11 cellular contexts compared by ENCODE assay signal in genomic region chr19:39307233-39307821, GRCh38. TPM values are rescaled to one million over a fixed set of nuclear protein-coding genes. Genes with fewer than 3 reads are reported as not detected.
DNase-seq lines count a peak whose midpoint lies in the region; ATAC-seq and TF ChIP-seq lines count a peak whose summit lies in the region.
"Had no signal": no experiment of that assay in that cellular context is flagged by ENCODE, and none has a peak within 500 bp of the region (broad histone marks: within the 10 kb centered on the region; RNA-seq: fewer than 3 reads in every experiment).

No MANE protein-coding gene starts in this region.

- H3K4me1 ChIP-seq in H9 (ENCODE audit: insufficient read depth, low read length) (peaks cover 3% of the 10 kb centered on the region; the same call in 1 of the 2 replicates), RWPE2 (ENCODE audit: insufficient read depth, poor library complexity, severe bottlenecking) (no peaks in the 10 kb centered on the region), rectal smooth muscle tissue (ENCODE audit: control insufficient read depth, insufficient read depth, low read length) (no peaks in the 10 kb centered on the region)

- TF ChIP-seq CTCF in H9 (conservative IDR thresholded peaks at IDR 0.05) (no peak), RWPE2 (IDR thresholded peaks at IDR 0.05; ENCODE audit: poor library complexity, severe bottlenecking) (no peak)
- no peak for TF ChIP-seq CTCF in CD4-positive, alpha-beta T cell (IDR thresholded peaks at IDR 0.05)

- no peak overlapping the region for H4K91ac ChIP-seq in H9 (ENCODE audit: insufficient read length, low read depth, low read length)

- H3K4me2 ChIP-seq in H9 (ENCODE audit: insufficient read depth, insufficient read length, low read length): peak overlapping the region; percentile 44

- POLR2A ChIA-PET in CD4-positive, alpha-beta T cell (lab: Charles Lee): no interaction called here

- peaks cover 25 to 65% of the 10 kb centered on the region in 2 experiments for H3K4me1 Mint-ChIP-seq in H9
- no peaks in the 10 kb centered on the region for H3K4me1 Mint-ChIP-seq in CD4-positive, alpha-beta T cell (ENCODE audit: low read depth)

- no peak overlapping the region for H2BK15ac ChIP-seq in H9 (ENCODE audit: low read depth, low read length)

- no peak overlapping the region for H2BK12ac ChIP-seq in H9 (ENCODE audit: insufficient read length, low read depth, low read length)

- no peak overlapping the region for H2AFZ ChIP-seq in H9 (ENCODE audit: low read length)

- no peak overlapping the region for H3K14ac ChIP-seq in H9 (ENCODE audit: insufficient read depth, low read length)

- no peaks in the 10 kb centered on the region for H3K36me3 ChIP-seq in RWPE2 (ENCODE audit: low read depth)
- no peaks in the 10 kb centered on the region for H3K36me3 ChIP-seq in rectal smooth muscle tissue (ENCODE audit: control insufficient read depth, insufficient read depth, low read length)
- H3K36me3 ChIP-seq: SJSA1 had no signal

- H3K23ac ChIP-seq in H9 (ENCODE audit: insufficient read length, low read depth, low read length): no peak overlapping the region

- H3K79me1 ChIP-seq in H9 (ENCODE audit: insufficient read depth, low read depth, low read length, poor library complexity, severe bottlenecking): no peaks in the 10 kb centered on the region

- H3K27ac ChIP-seq in H9 (ENCODE audit: insufficient read length, low read depth, low read length): no peak overlapping the region
- no peak overlapping the region for H3K27ac ChIP-seq in RWPE2 (ENCODE audit: poor library complexity, severe bottlenecking)
- no peak overlapping the region for H3K27ac ChIP-seq in rectal smooth muscle tissue (ENCODE audit: low read depth, low read length)
- no peak overlapping the region for H3K27ac ChIP-seq in CD4-positive, alpha-beta T cell (ENCODE audit: low read depth, low read length)
- H3K27ac ChIP-seq: epithelial cell of prostate, SJSA1 had no signal

- H3K9me3 Mint-ChIP-seq in H9: no peaks in the 10 kb centered on the region
- no peaks in the 10 kb centered on the region for H3K9me3 Mint-ChIP-seq in CD4-positive, alpha-beta T cell

- ATAC-seq in RWPE2 (ENCODE audit: low read depth): peak; percentile 57
- peak; percentile 70 for ATAC-seq in left ventricle myocardium superior
- ATAC-seq in CD4-positive, alpha-beta T cell (ENCODE audit: poor library complexity): no peak
- ATAC-seq in GM21381 (IDR thresholded peaks at IDR 0.05; ENCODE audit: unreplicated experiment): no peak
- no peak for ATAC-seq in GM18909 (IDR thresholded peaks at IDR 0.05; ENCODE audit: poor library complexity, unreplicated experiment)

- intact Hi-C loops in left ventricle myocardium superior (cut with micrococcal nuclease): no loop called here
- intact Hi-C loops in CD4-positive, alpha-beta T cell (cut with DNase I, micrococcal nuclease): no loop called here

- no peaks in the 10 kb centered on the region for H3K79me2 ChIP-seq in H9 (ENCODE audit: insufficient read depth, low read length)

- no peak overlapping the region for H3K9ac ChIP-seq in H9 (ENCODE audit: extremely low read depth, insufficient read length, low read length)
- no peak overlapping the region for H3K9ac ChIP-seq in rectal smooth muscle tissue (ENCODE audit: low read length)

- H3K18ac ChIP-seq in H9 (ENCODE audit: insufficient read length, low read depth, low read length): no peak overlapping the region

- no peak overlapping the region for H2BK20ac ChIP-seq in H9 (ENCODE audit: low read depth, low read length, poor library complexity, severe bottlenecking)

- peaks cover 4 to 13% (median 5%) of the 10 kb centered on the region in 3 experiments; a peak in 4 of 7 replicates for H3K36me3 Mint-ChIP-seq in H9 (ENCODE audit: insufficient read depth in 1 of 3, low read depth in 3 of 3)
- peaks cover 43% of the 10 kb centered on the region for H3K36me3 Mint-ChIP-seq in CD4-positive, alpha-beta T cell (ENCODE audit: low read depth)

- no peak overlapping the region for H3K56ac ChIP-seq in H9 (ENCODE audit: insufficient read length, low read depth, low read length)

- DNase-seq in H9 (peak; percentile 83), RWPE2 (ENCODE audit: low spot score) (no peak), left ventricle myocardium superior (peak; percentile 45)
- DNase-seq in stimulated activated CD4-positive, alpha-beta T cell treated with anti-CD3 and anti-CD28 coated beads, Interleukin-12 subunit alpha, Interleukin-12 subunit beta, amount 100 ng/mL, for 4 hours: no peak
- DNase-seq in CD4-positive, alpha-beta T cell: no peak

- H3K27me3 ChIP-seq in H9 (ENCODE audit: insufficient read depth, low read length) (no peaks in the 10 kb centered on the region; the same call in 1 of the 2 replicates), RWPE2 (ENCODE audit: insufficient read depth, poor library complexity, severe bottlenecking) (peaks cover 19% of the 10 kb centered on the region), rectal smooth muscle tissue (ENCODE audit: control insufficient read depth, insufficient read depth, low read length) (peaks cover 13% of the 10 kb centered on the region)
- H3K27me3 ChIP-seq in CD4-positive, alpha-beta T cell (ENCODE audit: control insufficient read depth, insufficient read depth, low read length): no peaks in the 10 kb centered on the region

- H4K5ac ChIP-seq in H9 (ENCODE audit: insufficient read length, low read depth, low read length): no peak overlapping the region

- peaks cover 16% of the 10 kb centered on the region for H3K23me2 ChIP-seq in H9 (ENCODE audit: insufficient read length, low read depth, low read length, poor library complexity, severe bottlenecking)

- CTCF ChIA-PET in CD4-positive, alpha-beta T cell (lab: Charles Lee): no interaction called here

- no peaks in the 10 kb centered on the region for H3K9me3 ChIP-seq in H9 (ENCODE audit: control insufficient read depth, low read depth, low read length)
- H3K9me3 ChIP-seq in RWPE2 (ENCODE audit: severe bottlenecking): no peaks in the 10 kb centered on the region
- H3K9me3 ChIP-seq in CD4-positive, alpha-beta T cell (ENCODE audit: control insufficient read depth, low read length): no peaks in the 10 kb centered on the region
- H3K9me3 ChIP-seq: SJSA1 had no signal

- H3K4me3 ChIP-seq in RWPE2 (ENCODE audit: severe bottlenecking) (peak overlapping the region; percentile 21), rectal smooth muscle tissue (ENCODE audit: low read length) (peak overlapping the region; percentile 5)
- H3K4me3 ChIP-seq: SJSA1 had no signal

- no peak overlapping the region for H3K27ac Mint-ChIP-seq in H9
- no peak overlapping the region for H3K27ac Mint-ChIP-seq in CD4-positive, alpha-beta T cell

- no peak overlapping the region for H2BK5ac ChIP-seq in H9 (ENCODE audit: insufficient read length, low read length)

- no peak overlapping the region for H3K4ac ChIP-seq in H9 (ENCODE audit: low read depth, low read length)

- no peak overlapping the region for H3T11ph ChIP-seq in H9 (ENCODE audit: low read length)

- H3K4me3 Mint-ChIP-seq in H9: peak overlapping the region; percentile 66 to 86
- no peak overlapping the region for H3K4me3 Mint-ChIP-seq in CD4-positive, alpha-beta T cell

- WGBS in H9 (ENCODE audit: extremely low coverage, insufficient read length, low lambda C conversion rate): no CpG with 5 or more reads among the region's 62 CpGs

- no peak overlapping the region for H2BK120ac ChIP-seq in H9 (ENCODE audit: low read depth, low read length, poor library complexity, severe bottlenecking)

- H4K8ac ChIP-seq in H9 (replicated peaks; ENCODE audit: insufficient read length, low read depth, low read length): no peak overlapping the region

- peaks cover 56% of the 10 kb centered on the region for H3K27me3 Mint-ChIP-seq in H9 (ENCODE audit: low read depth)
- no peaks in the 10 kb centered on the region for H3K27me3 Mint-ChIP-seq in CD4-positive, alpha-beta T cell

- H2AK5ac ChIP-seq in H9 (ENCODE audit: insufficient read length, low read length): no peak overlapping the region

- H4K20me1 ChIP-seq in H9 (ENCODE audit: control insufficient read depth, insufficient read depth, insufficient read length): no peaks in the 10 kb centered on the region

RNA-seq across cellular contexts. Expression of gene IFNL1, which starts 11.1 kb away (rescaled TPM):
- total RNA-seq in H9 (2021): not detected in 2 replicates
- not detected for total RNA-seq in left ventricle myocardium superior
- not detected for total RNA-seq in CD4-positive, alpha-beta T cell
- total RNA-seq: HT-29, SJSA1 had no signal

RNA-seq across cellular contexts. Expression of gene LRFN1, which starts 13.3 kb away (rescaled TPM):
- total RNA-seq in H9 (2021): 4.2 and 4.5 TPM in 2 replicates
- 0.35 TPM for total RNA-seq in left ventricle myocardium superior
- total RNA-seq in CD4-positive, alpha-beta T cell: 1 to 10 TPM; 2.3 to 2.6 TPM
- total RNA-seq: SJSA1 had no signal

RNA-seq across cellular contexts. Expression of gene GMFG, which starts 28.5 kb away (rescaled TPM):
- total RNA-seq in H9 (2021) (0.48 TPM in 1 of 2 replicates, not detected in the other), left ventricle myocardium superior (18.5 TPM)
- total RNA-seq in CD4-positive, alpha-beta T cell: 100 to 1,000 TPM; 352 to 367 TPM
- total RNA-seq: HT-29 had no signal

RNA-seq across cellular contexts. Expression of gene SAMD4B, which starts 34.9 kb away (rescaled TPM):
- total RNA-seq in H9 (2021): 134 and 135 TPM in 2 replicates
- total RNA-seq in left ventricle myocardium superior: 50.7 TPM
- 10 to 100 TPM; 65.0 to 66.9 TPM for total RNA-seq in CD4-positive, alpha-beta T cell

RNA-seq across cellular contexts. Expression of gene IFNL2, which starts 39.1 kb away (rescaled TPM):
- total RNA-seq in H9 (2021): not detected in 2 replicates
- not detected for total RNA-seq in left ventricle myocardium superior
- total RNA-seq in CD4-positive, alpha-beta T cell: not detected
- total RNA-seq: HT-29, SJSA1 had no signal

Comparison
In these comparisons a context has a peak if more than half of its experiments do, and no peak if none do; other contexts are left out.
1. DNase-seq: peak in H9 (single experiment) and left ventricle myocardium superior (single experiment); none in RWPE2 (single experiment), stimulated activated CD4-positive, alpha-beta T cell treated with anti-CD3 and anti-CD28 coated beads, Interleukin-12 subunit alpha, Interleukin-12 subunit beta, amount 100 ng/mL, for 4 hours (single experiment) and CD4-positive, alpha-beta T cell (0 of 10).
2. ATAC-seq: peak in RWPE2 (single experiment) and left ventricle myocardium superior (single experiment); none in CD4-positive, alpha-beta T cell (single experiment), GM21381 (single experiment) and GM18909 (single experiment).
3. RNA of gene GMFG, which starts 28.5 kb away (total RNA-seq): 352 to 367 TPM in CD4-positive, alpha-beta T cell; 18.5 TPM in left ventricle myocardium superior (single experiment) and 0.48 TPM in H9; every median in the first group is over 10 times any median in the second.